1 cellular context compared by ENCODE assay signal in the genomic region with DNA sequence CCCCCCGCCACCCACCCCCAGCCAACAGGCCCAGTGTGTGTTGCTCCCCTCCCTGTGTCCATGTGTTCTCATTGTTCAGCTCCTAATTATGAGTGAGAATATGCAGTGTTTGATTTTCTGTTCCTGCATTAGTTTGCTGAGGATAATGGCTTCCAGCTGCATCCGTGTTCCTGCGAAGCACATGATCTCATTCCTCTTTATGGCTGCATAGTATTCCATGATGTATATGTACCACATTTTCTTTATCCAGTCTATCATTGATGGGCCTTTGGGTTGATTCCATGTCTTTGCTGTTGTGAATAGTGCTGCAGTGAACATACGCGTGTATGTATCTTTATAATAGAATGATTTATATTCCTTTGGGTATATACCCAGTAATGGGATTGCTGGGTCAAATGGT.
TF ChIP-seq lines count a peak whose summit lies in the region.

No MANE protein-coding gene starts in this region.

TF ChIP-seq in HEK293, 187 proteins besides CTCF, POLR2A, EP300 and RAD21:
- peak; percentile 84 for TF ChIP-seq ZNF146 (tag by site-specific recombination; IDR thresholded peaks at IDR 0.05)
